Comparison of ENCODE assay signal across 8 cellular contexts in the genomic region with DNA sequence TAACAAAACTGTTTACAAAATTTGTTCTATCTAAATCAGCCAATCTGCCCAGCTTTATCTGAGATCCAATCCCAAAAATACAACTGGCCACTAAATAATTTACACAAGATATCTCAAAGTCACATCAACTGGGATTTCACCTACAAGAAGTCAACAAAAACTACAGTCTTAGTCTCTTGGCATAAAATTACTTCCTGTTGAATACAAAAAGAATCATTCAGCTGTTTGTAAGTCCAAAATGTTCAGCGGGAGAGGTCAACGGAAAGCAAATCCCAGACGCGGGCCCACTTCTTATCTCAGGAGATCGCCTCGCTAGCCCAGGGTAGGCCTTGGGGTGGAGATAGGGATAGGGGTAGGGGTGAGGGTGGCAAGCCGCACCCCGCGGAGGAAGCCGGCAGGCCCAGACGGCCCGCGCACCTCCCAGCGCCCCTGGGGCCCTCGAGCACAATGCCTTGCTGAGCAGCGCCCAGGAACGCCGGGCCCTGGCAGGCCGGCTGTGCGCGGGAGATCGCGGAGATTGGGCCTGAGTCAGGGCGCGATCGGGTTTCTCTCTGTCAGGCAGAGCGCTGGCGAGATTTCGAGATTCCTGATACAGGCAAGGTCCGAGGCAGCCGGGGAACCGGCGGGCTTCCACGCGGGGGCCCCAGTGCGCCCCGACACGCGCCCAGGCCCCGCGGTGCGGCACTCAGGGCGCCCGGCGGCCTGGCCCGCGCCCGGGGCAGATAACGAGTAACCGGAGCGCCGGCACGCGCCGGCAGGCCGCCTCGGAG. TPM values are rescaled to one million over a fixed set of nuclear protein-coding genes. Genes with fewer than 3 reads are reported as not detected.
DNase-seq lines count a peak whose midpoint lies in the region; ATAC-seq and TF ChIP-seq lines count a peak whose summit lies in the region.

No MANE protein-coding gene starts in this region.

- no peaks in the 10 kb centered on the region for H4K20me1 ChIP-seq in GM23248 (ENCODE audit: insufficient read depth)

- peaks cover 51% of the 10 kb centered on the region for H3K79me2 ChIP-seq in GM23248 (ENCODE audit: insufficient read depth)

- no peak for TF ChIP-seq EP300 in upper lobe of left lung (IDR thresholded peaks at IDR 0.05)

- H3K9ac ChIP-seq in GM23248 (peak overlapping the region; percentile 95), adipocyte (ENCODE audit: low read length) (peak overlapping the region; percentile 97)

- in situ Hi-C loops in G401 (cut with HindIII; ENCODE audit: low sequenced_read_pairs): no loop called here
- in situ Hi-C loops in GM23248 (cut with MboI): loop anchor here (10.0 kb wide), 1 partner anchor 220 kb away; no protein-coding TSS in a partner anchor

- H3K9me3 ChIP-seq in GM23248 (ENCODE audit: low read depth): no peaks in the 10 kb centered on the region
- no peaks in the 10 kb centered on the region for H3K9me3 ChIP-seq in KOPT-K1 (ENCODE audit: insufficient read depth, low read length, poor library complexity, severe bottlenecking)
- no peaks in the 10 kb centered on the region for H3K9me3 ChIP-seq in adipocyte (ENCODE audit: control insufficient read depth, low read length)
- H3K9me3 ChIP-seq in upper lobe of left lung: no peaks in the 10 kb centered on the region

- peak overlapping the region; percentile 97 for H3K4me2 ChIP-seq in GM23248 (ENCODE audit: unreplicated experiment)

- no peaks in the 10 kb centered on the region for H3K9me2 ChIP-seq in GM23248 (ENCODE audit: insufficient read depth)

- peak; percentile 41 for DNase-seq in G401 (ENCODE audit: low spot score)
- DNase-seq in GM23248: peak; percentile 92
- peak; percentile 14 to 80 for DNase-seq in SW 1271 (lab: John Stamatoyannopoulos, UW)
- DNase-seq in adipocyte (ENCODE audit: low read depth): peak; percentile 94
- peak; percentile 80 for DNase-seq in cardiac septum (ENCODE audit: low spot score)
- peak; percentile 72 for DNase-seq in pons (ENCODE audit: low spot score)
- DNase-seq in upper lobe of left lung: peak; percentile 69 to 92

- peak in 1 of 4 donors; percentile 17 for TF ChIP-seq POLR2A in upper lobe of left lung (IDR thresholded peaks at IDR 0.05)

- peak; percentile 89 to 90 for ATAC-seq in upper lobe of left lung (ENCODE audit: low FRiP score in 2 of 2)

- peak overlapping the region; percentile 93 for H3K4me3 ChIP-seq in GM23248
- H3K4me3 ChIP-seq in adipocyte (ENCODE audit: low read length): peak overlapping the region; percentile 90
- peak overlapping the region; percentile 61 to 96 (median 75) for H3K4me3 ChIP-seq in upper lobe of left lung

- intact Hi-C loops in cardiac septum (cut with DNase I): loop anchor here (2.0 to 10.0 kb wide), 3 partner anchors 100 to 1260 kb away; partner anchors contain the start of genes CDC42SE2 and CHSY3

- peaks cover 18% of the 10 kb centered on the region for H3F3A ChIP-seq in GM23248 (ENCODE audit: insufficient read depth)

- 1% methylated on average over 48 to 50 of the region's 57 CpGs for WGBS in GM23248 (ENCODE audit: low coverage in 1 of 2, low lambda C conversion rate in 2 of 2, missing lambda C conversion rate in 2 of 2), 2 experiments
- 0% methylated on average over 6 to 23 of the region's 57 CpGs for WGBS in upper lobe of left lung, 2 donors

- H3K4me1 ChIP-seq in GM23248 (ENCODE audit: insufficient read depth) (peaks cover 9% of the 10 kb centered on the region), adipocyte (ENCODE audit: control insufficient read depth, insufficient read depth, low read length) (peaks cover 12% of the 10 kb centered on the region), upper lobe of left lung (peaks cover 11 to 22% (median 14%) of the 10 kb centered on the region in 4 donors)

- peak overlapping the region; percentile 90 for H2AFZ ChIP-seq in GM23248

- TF ChIP-seq CTCF in upper lobe of left lung (IDR thresholded peaks at IDR 0.05): no peak

- H3K36me3 ChIP-seq in GM23248 (ENCODE audit: low read depth): peaks cover 25% of the 10 kb centered on the region
- H3K36me3 ChIP-seq in KOPT-K1 (ENCODE audit: insufficient read depth, low read length): peaks cover 40% of the 10 kb centered on the region
- peaks cover 33% of the 10 kb centered on the region for H3K36me3 ChIP-seq in adipocyte (ENCODE audit: control insufficient read depth, insufficient read depth, low read length, severe bottlenecking)
- peaks cover 9 to 36% (median 27%) of the 10 kb centered on the region in 4 donors for H3K36me3 ChIP-seq in upper lobe of left lung

- no peaks in the 10 kb centered on the region for H3K27me3 ChIP-seq in GM23248 (replicated peaks; ENCODE audit: insufficient read depth)
- H3K27me3 ChIP-seq in adipocyte (replicated peaks; ENCODE audit: control insufficient read depth, insufficient read depth, low read length): no peaks in the 10 kb centered on the region
- H3K27me3 ChIP-seq in upper lobe of left lung: no peaks in the 10 kb centered on the region

- peak overlapping the region; percentile 81 for H3K27ac ChIP-seq in GM23248
- H3K27ac ChIP-seq in KOPT-K1 (ENCODE audit: low read depth, low read length, poor library complexity, severe bottlenecking): peak overlapping the region; percentile 93
- H3K27ac ChIP-seq in upper lobe of left lung: peak overlapping the region; percentile 95 to 96 (median 96)

RNA-seq across cellular contexts. Expression of gene HINT1, which starts 0.7 kb away (rescaled TPM):
- total RNA-seq in G401 (2014; rRNA removed; shearing (Covaris generic)): 187 and 227 TPM in 2 replicates
- total RNA-seq in GM23248 (2014; rRNA removed; shearing (Covaris generic)): 150 and 184 TPM in 2 replicates
- polyA plus RNA-seq in GM23248 (2016; fragmentation: Nextera tagmentation; extraction: Ambion mirVana): 458 and 466 TPM in 2 replicates
- total RNA-seq in cardiac septum (102 TPM), upper lobe of left lung (100 to 1,000 TPM in 4 of 6 donors, 10 to 100 TPM in 2; 75.4 to 172 (median 133) TPM)

RNA-seq across cellular contexts. Expression of gene LYRM7, which starts 6.4 kb away (rescaled TPM):
- 2.8 and 5.2 TPM in 2 replicates for total RNA-seq in G401 (2014; rRNA removed; shearing (Covaris generic))
- total RNA-seq in GM23248 (2014; rRNA removed; shearing (Covaris generic)): 7.5 and 8.5 TPM in 2 replicates
- 23.4 and 27.5 TPM in 2 replicates for polyA plus RNA-seq in GM23248 (2016; fragmentation: Nextera tagmentation; extraction: Ambion mirVana)
- total RNA-seq in cardiac septum (14.5 TPM), upper lobe of left lung (1 to 10 TPM; 1.7 to 7.1 (median 4.2) TPM)

Comparison
In these comparisons a context has a peak if more than half of its experiments do, and no peak if none do; other contexts are left out.
1. Peak in every context shown above with its lines: DNase-seq, ATAC-seq, H3K4me3 ChIP-seq and H3K27ac ChIP-seq.
2. DNase-seq: peak in every context shown above with its lines; median percentile 94 in adipocyte; 92 in GM23248; 80 in upper lobe of left lung; 80 in cardiac septum; 72 in pons; 47 in SW 1271; 41 in G401.